16 cellular contexts compared by ENCODE assay signal in the genomic region with DNA sequence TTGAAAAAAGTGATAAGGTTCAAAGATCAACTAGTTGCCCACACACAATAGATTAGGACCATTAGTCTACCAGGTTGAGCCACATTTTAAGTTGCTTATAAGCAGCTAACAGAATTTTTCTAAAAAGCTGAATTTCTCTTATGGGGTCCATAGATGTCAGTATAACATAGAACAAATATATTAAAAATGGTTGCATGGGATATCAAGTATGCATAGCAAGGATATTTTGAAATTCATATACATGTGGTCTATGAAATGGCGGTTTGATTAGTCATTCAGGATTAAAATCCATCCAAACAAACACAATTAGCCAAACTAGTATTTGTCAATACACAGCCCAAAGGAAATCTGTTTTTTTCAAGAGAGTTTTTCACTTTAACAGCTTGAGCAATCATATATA. TPM values are rescaled to one million over a fixed set of nuclear protein-coding genes. Genes with fewer than 3 reads are reported as not detected.
A peak's percentile ranks its signal among the peaks of the same experiment; 100 is the strongest.
DNase-seq lines count a peak whose midpoint lies in the region; ATAC-seq, FAIRE-seq and TF ChIP-seq lines count a peak whose summit lies in the region.
"Had no signal": no experiment of that assay in that cellular context is flagged by ENCODE, and none has a peak within 500 bp of the region (broad histone marks: within the 10 kb centered on the region; RNA-seq: fewer than 3 reads in every experiment).

No MANE protein-coding gene starts in this region.

- H2AFZ ChIP-seq in GM23338 (no peak overlapping the region), OCI-LY3 (ENCODE audit: low read depth, low read length) (peak overlapping the region; percentile 56)

- no peaks in the 10 kb centered on the region for H3K9me3 ChIP-seq in OCI-LY3 (ENCODE audit: insufficient read depth, low read length)
- H3K9me3 ChIP-seq: BLaER1 treated with 17β-estradiol and CSF1 and Interleukin-3, amounts not matched to agents 10 nM and 100 nM had no signal

- H3K4me3 ChIP-seq in GM23338, result no peak overlapping the region
- no peak overlapping the region for H3K4me3 ChIP-seq in OCI-LY3 (ENCODE audit: low read length)
- H3K4me3 ChIP-seq in fibroblast of mammary gland (ENCODE audit: control insufficient read depth, low read depth, low read length), result no peak overlapping the region
- H3K4me3 ChIP-seq: BLaER1 treated with 17β-estradiol and CSF1 and Interleukin-3, amounts not matched to agents 10 nM and 100 nM; lung had no signal

- peaks cover 8% of the 10 kb centered on the region; the same call in 1 of the 2 replicates for H3K4me1 ChIP-seq in GM23338 (ENCODE audit: insufficient read depth)
- peaks cover 46% of the 10 kb centered on the region for H3K4me1 ChIP-seq in OCI-LY3 (ENCODE audit: low read length)
- H3K4me1 ChIP-seq: BLaER1 treated with 17β-estradiol and CSF1 and Interleukin-3, amounts not matched to agents 10 nM and 100 nM had no signal

- H3K27ac ChIP-seq in C4-2B (no peak overlapping the region), GM23338 (ENCODE audit: low read depth) (no peak overlapping the region), OCI-LY3 (ENCODE audit: low read length) (peak overlapping the region; percentile 4; the same call in 1 of the 2 replicates)

- H3K4me1 Mint-ChIP-seq in GM23338, result peaks cover 15% of the 10 kb centered on the region; the same call in 2 of the 3 replicates
- no peaks in the 10 kb centered on the region for H3K4me1 Mint-ChIP-seq in activated CD4-positive, alpha-beta memory T cell treated with anti-CD3 and anti-CD28 coated beads, Interleukin-2, amount 10 ng/mL, durations not matched to agents 7 days and 5 days
- H3K4me1 Mint-ChIP-seq: activated naive CD4-positive, alpha-beta T cell treated with anti-CD3 and anti-CD28 coated beads, Interleukin-2, amount 10 ng/mL, durations not matched to agents 7 days and 5 days; stimulated activated naive CD8-positive, alpha-beta T cell treated with anti-CD3 and anti-CD28 coated beads, Interleukin-15, amount 100 ng/mL, for 72 hours had no signal

- H3K4me3 Mint-ChIP-seq in GM23338, result no peak overlapping the region
- no peak overlapping the region for H3K4me3 Mint-ChIP-seq in activated CD4-positive, alpha-beta memory T cell treated with anti-CD3 and anti-CD28 coated beads, Interleukin-2, amount 10 ng/mL, durations not matched to agents 7 days and 5 days
- H3K4me3 Mint-ChIP-seq: activated naive CD4-positive, alpha-beta T cell treated with anti-CD3 and anti-CD28 coated beads, Interleukin-2, amount 10 ng/mL, durations not matched to agents 7 days and 5 days; stimulated activated naive CD8-positive, alpha-beta T cell treated with anti-CD3 and anti-CD28 coated beads, Interleukin-15, amount 100 ng/mL, for 72 hours had no signal

- POLR2A ChIA-PET in activated CD4-positive, alpha-beta memory T cell treated with anti-CD3 and anti-CD28 coated beads, Interleukin-2, amount 10 ng/mL, durations not matched to agents 7 days and 5 days (lab: Charles Lee), result no interaction called here

- no peak overlapping the region for H3K27ac Mint-ChIP-seq in GM23338
- H3K27ac Mint-ChIP-seq in activated CD4-positive, alpha-beta memory T cell treated with anti-CD3 and anti-CD28 coated beads, Interleukin-2, amount 10 ng/mL, durations not matched to agents 7 days and 5 days, result no peak overlapping the region
- H3K27ac Mint-ChIP-seq: activated naive CD4-positive, alpha-beta T cell treated with anti-CD3 and anti-CD28 coated beads, Interleukin-2, amount 10 ng/mL, durations not matched to agents 7 days and 5 days; stimulated activated naive CD8-positive, alpha-beta T cell treated with anti-CD3 and anti-CD28 coated beads, Interleukin-15, amount 100 ng/mL, for 72 hours had no signal

- H3K9ac ChIP-seq in OCI-LY3 (ENCODE audit: low read length), result peak overlapping the region; percentile 3; the same call in 1 of the 2 replicates
- H3K9ac ChIP-seq: BLaER1 treated with 17β-estradiol and CSF1 and Interleukin-3, amounts not matched to agents 10 nM and 100 nM had no signal

- DNase-seq in GM23338 (ENCODE audit: low spot score) (peak; percentile 0), fibroblast of mammary gland (ENCODE audit: low read depth) (peak; percentile 16), NCI-H2196 treated with DMSO at 0.1 percent for 48 hours (lab: John Stamatoyannopoulos, UW; ENCODE audit: unreplicated experiment) (no peak), frontal cortex (ENCODE audit: low spot score in 2 of 2) (no peak)
- no peak for DNase-seq in activated CD4-positive, alpha-beta memory T cell treated with anti-CD3 and anti-CD28 coated beads, Interleukin-2, amount 10 ng/mL, durations not matched to agents 7 days and 5 days
- DNase-seq: activated naive CD4-positive, alpha-beta T cell treated with anti-CD3 and anti-CD28 coated beads, Interleukin-2, amount 10 ng/mL, durations not matched to agents 7 days and 5 days; NCI-H1105 treated with DMSO at 0.1 percent for 48 hours; NCI-H774; SHP77 treated with DMSO at 0.1 percent for 48 hours; stimulated activated naive CD8-positive, alpha-beta T cell treated with anti-CD3 and anti-CD28 coated beads, Interleukin-15, amount 100 ng/mL, for 72 hours had no signal

- no peak for FAIRE-seq in frontal cortex (lab: Jason Lieb, UNC)
- FAIRE-seq: TTC549 had no signal

- no peaks in the 10 kb centered on the region for H3K9me3 Mint-ChIP-seq in GM23338
- H3K9me3 Mint-ChIP-seq in activated CD4-positive, alpha-beta memory T cell treated with anti-CD3 and anti-CD28 coated beads, Interleukin-2, amount 10 ng/mL, durations not matched to agents 7 days and 5 days, result no peaks in the 10 kb centered on the region
- H3K9me3 Mint-ChIP-seq: activated naive CD4-positive, alpha-beta T cell treated with anti-CD3 and anti-CD28 coated beads, Interleukin-2, amount 10 ng/mL, durations not matched to agents 7 days and 5 days; stimulated activated naive CD8-positive, alpha-beta T cell treated with anti-CD3 and anti-CD28 coated beads, Interleukin-15, amount 100 ng/mL, for 72 hours had no signal

- H3K36me3 Mint-ChIP-seq in GM23338 (ENCODE audit: low read depth), result no peaks in the 10 kb centered on the region
- no peaks in the 10 kb centered on the region for H3K36me3 Mint-ChIP-seq in activated CD4-positive, alpha-beta memory T cell treated with anti-CD3 and anti-CD28 coated beads, Interleukin-2, amount 10 ng/mL, durations not matched to agents 7 days and 5 days (ENCODE audit: low read depth)
- H3K36me3 Mint-ChIP-seq: activated naive CD4-positive, alpha-beta T cell treated with anti-CD3 and anti-CD28 coated beads, Interleukin-2, amount 10 ng/mL, durations not matched to agents 7 days and 5 days had no signal

- no peaks in the 10 kb centered on the region for H3K27me3 ChIP-seq in GM23338 (ENCODE audit: insufficient read depth)
- no peaks in the 10 kb centered on the region for H3K27me3 ChIP-seq in OCI-LY3 (ENCODE audit: low read depth, low read length)

- H3F3A ChIP-seq in GM23338 (replicated peaks; ENCODE audit: low read depth), result no peaks in the 10 kb centered on the region

- no peaks in the 10 kb centered on the region for H3K36me3 ChIP-seq in GM23338 (ENCODE audit: insufficient read depth)
- H3K36me3 ChIP-seq in OCI-LY3 (replicated peaks; ENCODE audit: low read depth, low read length), result no peaks in the 10 kb centered on the region
- H3K36me3 ChIP-seq: BLaER1 treated with 17β-estradiol and CSF1 and Interleukin-3, amounts not matched to agents 10 nM and 100 nM had no signal

- no peak overlapping the region for H3K4me2 ChIP-seq in GM23338
- H3K4me2 ChIP-seq in OCI-LY3 (ENCODE audit: low read length), result peak overlapping the region; percentile 40

- H3K9me2 ChIP-seq in GM23338 (ENCODE audit: insufficient read depth), result no peaks in the 10 kb centered on the region

- H4K20me1 ChIP-seq in GM23338 (replicated peaks; ENCODE audit: insufficient read depth) (no peaks in the 10 kb centered on the region), OCI-LY3 (ENCODE audit: insufficient read depth, low read length) (no peaks in the 10 kb centered on the region)
- H4K20me1 ChIP-seq: BLaER1 treated with 17β-estradiol and CSF1 and Interleukin-3, amounts not matched to agents 10 nM and 100 nM had no signal

- no peaks in the 10 kb centered on the region for H3K27me3 Mint-ChIP-seq in GM23338 (ENCODE audit: insufficient read depth, low read depth, poor library complexity)
- H3K27me3 Mint-ChIP-seq in activated CD4-positive, alpha-beta memory T cell treated with anti-CD3 and anti-CD28 coated beads, Interleukin-2, amount 10 ng/mL, durations not matched to agents 7 days and 5 days, result peaks cover 2% of the 10 kb centered on the region
- H3K27me3 Mint-ChIP-seq: activated naive CD4-positive, alpha-beta T cell treated with anti-CD3 and anti-CD28 coated beads, Interleukin-2, amount 10 ng/mL, durations not matched to agents 7 days and 5 days; stimulated activated naive CD8-positive, alpha-beta T cell treated with anti-CD3 and anti-CD28 coated beads, Interleukin-15, amount 100 ng/mL, for 72 hours had no signal

- ATAC-seq in GM23338 (no peak), GM21576 (IDR thresholded peaks at IDR 0.05; ENCODE audit: unreplicated experiment) (no peak)
- ATAC-seq: stimulated activated naive CD8-positive, alpha-beta T cell treated with anti-CD3 and anti-CD28 coated beads, Interleukin-15, amount 100 ng/mL, for 72 hours had no signal

- CTCF ChIA-PET in activated CD4-positive, alpha-beta memory T cell treated with anti-CD3 and anti-CD28 coated beads, Interleukin-2, amount 10 ng/mL, durations not matched to agents 7 days and 5 days (lab: Charles Lee), result interaction anchor here (0.7 kb wide), 1 partner anchor 75 kb away, joined by 4 read pairs; no protein-coding TSS in a partner anchor

- peak; percentile 8; the same call in 1 of the 2 replicates for TF ChIP-seq CTCF in C4-2B (conservative IDR thresholded peaks at IDR 0.05)
- TF ChIP-seq CTCF in GM23338 (conservative IDR thresholded peaks at IDR 0.05; ENCODE audit: low read depth in 2 of 2), result no peak
- TF ChIP-seq CTCF in OCI-LY3 (IDR thresholded peaks at IDR 0.05; ENCODE audit: low read depth, low read length), result peak; percentile 45
- no peak for TF ChIP-seq CTCF in fibroblast of mammary gland (conservative IDR thresholded peaks at IDR 0.05; ENCODE audit: control insufficient read depth, insufficient read depth, low read depth, low read length)

- H3K79me2 ChIP-seq in GM23338 (replicated peaks; ENCODE audit: insufficient read depth) (no peaks in the 10 kb centered on the region), OCI-LY3 (ENCODE audit: low read length) (no peaks in the 10 kb centered on the region)

RNA-seq across cellular contexts. Expression of a gene that starts 33.5 kb away (rescaled TPM):
- 3.6 and 5.4 TPM in 2 replicates for total RNA-seq in GM23338 (2014; rRNA removed; shearing (Covaris generic))
- polyA plus RNA-seq in GM23338 (2016; fragmentation: Nextera tagmentation; extraction: Ambion mirVana), result 2.0 and 2.1 TPM in 2 replicates
- total RNA-seq in frontal cortex, result 12.6 TPM
- under 1 TPM; 0.28 to 0.35 TPM for total RNA-seq in activated CD4-positive, alpha-beta memory T cell treated with anti-CD3 and anti-CD28 coated beads, Interleukin-2, amount 10 ng/mL, durations not matched to agents 7 days and 5 days

Comparison
In these comparisons a context has a peak if more than half of its experiments do, and no peak if none do; other contexts are left out.
1. CTCF ChIP-seq: peak in C4-2B (single experiment) and OCI-LY3 (single experiment); none in GM23338 (0 of 2) and fibroblast of mammary gland (single experiment).
2. DNase-seq: peak in GM23338 (single experiment) and fibroblast of mammary gland (single experiment); none in NCI-H2196 treated with DMSO at 0.1 percent for 48 hours (single experiment), frontal cortex (0 of 2) and activated CD4-positive, alpha-beta memory T cell treated with anti-CD3 and anti-CD28 coated beads, Interleukin-2, amount 10 ng/mL, durations not matched to agents 7 days and 5 days (single experiment).